Comparison of ENCODE assay signal across 1 cellular context in genomic region chr22:26589845-26590524, GRCh38.
TF ChIP-seq lines count a peak whose summit lies in the region.

Gene TPST2 (minus strand): TSS chr22:26590132. CDS start chr22:26541630, 48,502 bp downstream.

TF ChIP-seq in HCT116, 20 proteins besides CTCF, POLR2A, EP300 and RAD21 (continued from another document):
- TF ChIP-seq ZBTB33 (IDR thresholded peaks at IDR 0.05; ENCODE audit: extremely low read depth, insufficient replicate concordance, low read length) (no peak), ELF1 (IDR thresholded peaks at IDR 0.05; ENCODE audit: borderline replicate concordance, low read depth) (no peak)
